Comparison of ENCODE assay signal across 32 cellular contexts in genomic region chr12:3991798-3992580, GRCh38.
"Had no signal": no experiment of that assay in that cellular context is flagged by ENCODE, and none has a peak within 500 bp of the region (broad histone marks: within the 10 kb centered on the region; RNA-seq: fewer than 3 reads in every experiment).

No MANE protein-coding gene starts in this region.

- H3K4me3 Mint-ChIP-seq: activated CD4-positive, alpha-beta memory T cell treated with anti-CD3 and anti-CD28 coated beads for 36 hours; activated naive CD4-positive, alpha-beta T cell treated with anti-CD3 and anti-CD28 coated beads for 36 hours; activated T-cell treated with anti-CD3 and anti-CD28 coated beads, Interleukin-2, amount 50 U/mL, for 4 hours; activated T-helper 1 cell treated with anti-CD3 and anti-CD28 coated beads, Interleukin-12 subunit alpha, Interleukin-12 subunit beta, Interleukin-2, Interleukin-4 antibody, amounts not matched to agents 30 ng/mL and 10 ng/mL and 1 ng/mL, durations not matched to agents 14 hours and 24 hours and 36 hours; T-helper 2 cell treated with Interferon-gamma antibody and Interleukin-4, amounts not matched to agents 5 μg/mL and 100 μg/mL, for 36 hours had no signal

- H3K27ac Mint-ChIP-seq: activated CD4-positive, alpha-beta memory T cell treated with anti-CD3 and anti-CD28 coated beads for 36 hours; activated naive CD4-positive, alpha-beta T cell treated with anti-CD3 and anti-CD28 coated beads for 36 hours; activated naive CD4-positive, alpha-beta T cell treated with anti-CD3 and anti-CD28 coated beads, Interleukin-2, amount 50 U/mL, for 72 hours; activated T-helper 1 cell treated with anti-CD3 and anti-CD28 coated beads, Interleukin-12 subunit alpha, Interleukin-12 subunit beta, Interleukin-2, Interleukin-4 antibody, amounts not matched to agents 30 ng/mL and 10 ng/mL and 1 ng/mL, durations not matched to agents 14 hours and 24 hours and 36 hours; T-helper 2 cell treated with Interferon-gamma antibody and Interleukin-4, amounts not matched to agents 5 μg/mL and 100 μg/mL, for 36 hours had no signal

- H3K9me3 ChIP-seq: adrenal gland, MG63, SJSA1, SK-N-SH had no signal

- H3K36me3 ChIP-seq: adrenal gland, MG63, SJSA1 had no signal

- ATAC-seq: activated naive CD4-positive, alpha-beta T cell treated with anti-CD3 and anti-CD28 coated beads, Interleukin-2, amount 50 U/mL, for 72 hours; activated T-cell treated with anti-CD3 and anti-CD28 coated beads, Interleukin-2, amount 50 U/mL, for 4 hours; Panc1 had no signal

- H3K4me3 ChIP-seq: adrenal gland, MG63, SJSA1 had no signal

- H3K9ac ChIP-seq: SK-N-SH had no signal

- H3K27me3 ChIP-seq: adrenal gland, MG63, SJSA1 had no signal

- H3K4me1 ChIP-seq: adrenal gland, SJSA1 had no signal

- H3K4me2 ChIP-seq: SK-N-SH had no signal

- H3K36me3 Mint-ChIP-seq: activated CD4-positive, alpha-beta memory T cell treated with anti-CD3 and anti-CD28 coated beads for 36 hours; activated naive CD4-positive, alpha-beta T cell treated with anti-CD3 and anti-CD28 coated beads, Interleukin-2, amount 50 U/mL, for 72 hours; brain had no signal

- H3K27ac ChIP-seq: adrenal gland, SJSA1 had no signal

- DNase-seq: activated CD4-positive, alpha-beta memory T cell treated with anti-CD3 and anti-CD28 coated beads for 36 hours; activated CD4-positive, alpha-beta T cell treated with anti-CD3 and anti-CD28 coated beads, Interleukin-2, amount 50 U/mL, for 1 hour; activated CD8-positive, alpha-beta memory T cell treated with anti-CD3 and anti-CD28 coated beads, Interleukin-2, amount 50 U/mL, for 4 hours; activated gamma-delta T cell treated with Interleukin-2 at 50 U/mL for 16 hours; activated T-cell treated with anti-CD3 and anti-CD28 coated beads for 4 hours; activated T-cell treated with anti-CD3 and anti-CD28 coated beads, Interleukin-2, amount 50 U/mL, for 4 hours; adrenal gland; caudate nucleus; Kasumi-1; KG1; MG63; NCI-H1048; NCI-H1105 treated with DMSO at 0.1 percent for 48 hours; NCI-H1436; NCI-H1694; NCI-H1930; NCI-H2081 treated with DMSO at 0.1 percent for 48 hours; NCI-H226; NCI-H446 treated with DMSO at 0.1 percent for 48 hours; NCI-H524; NCI-H69; NCI-H82; SHP77; SK-N-SH; T-helper 1 cell had no signal

- H3K27me3 Mint-ChIP-seq: activated CD4-positive, alpha-beta memory T cell treated with anti-CD3 and anti-CD28 coated beads for 36 hours had no signal
